ENCODE assay signal across 23 cellular contexts in genomic region chr7:56447864-56448693, GRCh38.
DNase-seq lines count a peak whose midpoint lies in the region; ATAC-seq and TF ChIP-seq lines count a peak whose summit lies in the region.
"Had no signal": no experiment of that assay in that cellular context is flagged by ENCODE, and none has a peak within 500 bp of the region (broad histone marks: within the 10 kb centered on the region; RNA-seq: fewer than 3 reads in every experiment).

No MANE protein-coding gene starts in this region.

- H3K27ac ChIP-seq in left ventricle myocardium inferior (replicated peaks) (no peak overlapping the region), upper lobe of left lung (no peak overlapping the region)
- H3K27ac ChIP-seq: GM23248, sigmoid colon, stomach had no signal

- 24 to 29% methylated on average over 26 to 39 of the region's 44 CpGs for WGBS in upper lobe of left lung, 2 donors

- H3K4me3 ChIP-seq in left ventricle myocardium inferior (peak overlapping the region; percentile 17), fibroblast of mammary gland (ENCODE audit: control insufficient read depth, low read depth, low read length) (peak overlapping the region; percentile 31), upper lobe of left lung (no peak overlapping the region)
- H3K4me3 ChIP-seq: GM23248, mucosa of descending colon, stomach had no signal

- H3K9me3 ChIP-seq in left ventricle myocardium inferior (replicated peaks), result peaks cover 98% of the 10 kb centered on the region
- peaks cover 14 to 87% (median 35%) of the 10 kb centered on the region in 4 donors for H3K9me3 ChIP-seq in upper lobe of left lung

- intact Hi-C loops in left ventricle myocardium inferior (cut with micrococcal nuclease), result no loop called here
- intact Hi-C loops in cardiac septum (cut with DNase I), result no loop called here

- peak; percentile 36 to 37 for ATAC-seq in upper lobe of left lung (ENCODE audit: low FRiP score in 2 of 2)
- ATAC-seq: activated CD4-positive, alpha-beta T cell treated with anti-CD3 and anti-CD28 coated beads for 36 hours; mucosa of descending colon had no signal

- H3K36me3 ChIP-seq in left ventricle myocardium inferior (no peaks in the 10 kb centered on the region), upper lobe of left lung (no peaks in the 10 kb centered on the region)
- H3K36me3 ChIP-seq: sigmoid colon, stomach had no signal

- peak; percentile 26 for DNase-seq in left ventricle myocardium inferior
- no peak for DNase-seq in cardiac septum (ENCODE audit: low spot score)
- peak; percentile 88 for DNase-seq in NCI-H2227 (lab: John Stamatoyannopoulos, UW; ENCODE audit: unreplicated experiment)
- peak; percentile 49 for DNase-seq in fibroblast of mammary gland (ENCODE audit: low read depth)
- peak in 1 of 2 donors; percentile 76 for DNase-seq in upper lobe of left lung
- DNase-seq in 8988T, result no peak
- no peak for DNase-seq in midbrain (lab: John Stamatoyannopoulos, UW)
- DNase-seq in GM19240 (ENCODE audit: insufficient read length, low spot score), result no peak
- DNase-seq: activated CD4-positive, alpha-beta T cell treated with anti-CD3 and anti-CD28 coated beads for 36 hours; activated CD8-positive, alpha-beta memory T cell treated with anti-CD3 and anti-CD28 coated beads, Interleukin-2, amount 50 U/mL, for 48 hours; activated gamma-delta T cell treated with Interleukin-2 at 50 U/mL for 16 hours; effector memory CD4-positive, alpha-beta T cell; GF-D8; GM23248; KBM-7; kidney; mucosa of descending colon; NCI-H1092; NCI-H226; sigmoid colon; stimulated activated CD4-positive, alpha-beta T cell treated with anti-CD3 and anti-CD28 coated beads, Interleukin-1b, Interleukin-23, amount 100 ng/mL, for 48 hours; stomach; T-helper 2 cell had no signal

- H3K27me3 ChIP-seq in left ventricle myocardium inferior (ENCODE audit: low read depth) (no peaks in the 10 kb centered on the region), upper lobe of left lung (no peaks in the 10 kb centered on the region)
- H3K27me3 ChIP-seq: stomach had no signal

- H3K4me1 ChIP-seq in left ventricle myocardium inferior, result no peaks in the 10 kb centered on the region
- no peaks in the 10 kb centered on the region for H3K4me1 ChIP-seq in upper lobe of left lung
- H3K4me1 ChIP-seq: sigmoid colon, stomach had no signal

- TF ChIP-seq CTCF in left ventricle myocardium inferior (IDR thresholded peaks at IDR 0.05; ENCODE audit: borderline replicate concordance) (no peak), fibroblast of mammary gland (conservative IDR thresholded peaks at IDR 0.05; ENCODE audit: control insufficient read depth, insufficient read depth, low read depth, low read length) (no peak), upper lobe of left lung (IDR thresholded peaks at IDR 0.05) (no peak)

- TF ChIP-seq POLR2A in upper lobe of left lung (IDR thresholded peaks at IDR 0.05), result no peak

- no peak for TF ChIP-seq EP300 in upper lobe of left lung (IDR thresholded peaks at IDR 0.05)

Comparison
In these comparisons a context has a peak if more than half of its experiments do, and no peak if none do; other contexts are left out.
1. DNase-seq: peak in left ventricle myocardium inferior (single experiment), NCI-H2227 (single experiment) and fibroblast of mammary gland (single experiment); none in cardiac septum (single experiment), 8988T (single experiment), midbrain (single experiment) and GM19240 (single experiment).
2. H3K4me3 ChIP-seq: peak in left ventricle myocardium inferior (single experiment) and fibroblast of mammary gland (single experiment); none in upper lobe of left lung (0 of 4).